Comparison of ENCODE assay signal across 1 cellular context in the genomic region with DNA sequence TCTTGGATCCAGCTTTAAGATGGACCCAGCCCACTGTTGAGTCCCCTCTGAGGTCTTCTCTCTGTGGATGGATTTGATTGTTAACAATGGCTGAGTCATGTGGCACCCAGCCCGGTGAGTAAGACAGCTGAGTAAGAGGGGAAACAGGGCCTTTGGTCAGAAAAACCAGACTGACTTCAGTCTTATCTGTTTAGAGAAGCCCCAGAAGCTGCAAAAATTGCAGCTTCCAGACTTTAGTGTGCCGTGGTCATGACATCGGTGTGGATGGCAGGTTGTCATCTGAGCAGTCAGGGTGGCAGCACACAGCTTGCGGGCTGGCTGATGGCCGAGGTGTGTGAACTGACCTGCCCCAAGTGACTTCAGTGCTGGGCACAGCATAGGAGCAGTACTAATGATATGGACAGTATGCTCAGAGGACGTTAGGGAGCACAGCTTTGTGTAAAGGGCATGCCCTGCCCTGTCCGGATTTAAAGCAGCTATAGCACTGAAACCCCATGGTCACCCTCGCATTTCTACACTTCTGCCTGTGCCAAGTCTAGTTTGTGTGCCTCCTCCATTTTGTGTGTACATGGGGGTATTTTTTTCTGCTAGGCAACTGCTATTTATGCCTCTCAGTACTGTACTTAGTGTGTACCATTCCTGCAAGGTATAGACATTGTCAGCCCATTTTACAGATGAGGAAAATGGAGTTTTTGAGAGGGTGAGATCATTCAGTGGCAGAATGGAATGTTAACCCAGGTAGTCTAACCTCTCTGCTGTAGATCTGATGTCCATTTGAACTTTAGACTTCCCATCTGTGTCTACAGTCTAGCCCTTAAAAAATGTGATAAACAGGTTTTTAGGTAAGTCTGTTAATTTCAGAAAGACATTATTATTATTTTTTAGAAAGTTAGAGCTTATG.
A peak's percentile ranks its signal among the peaks of the same experiment; 100 is the strongest.
TF ChIP-seq lines count a peak whose summit lies in the region.

No MANE protein-coding gene starts in this region.

TF ChIP-seq in HepG2, 621 proteins besides CTCF, POLR2A, EP300 and RAD21 (continued from another document and continues in another):
- 0 out of 2 replicates have a peak, but pooled peaks have one; percentile 15 for TF ChIP-seq POGZ (CRISPR knock-in tag; IDR thresholded peaks at IDR 0.05)
- TF ChIP-seq ZFP41 (CRISPR knock-in tag; IDR thresholded peaks at IDR 0.05; ENCODE audit: borderline replicate concordance) = no peak
- TF ChIP-seq JUNB (CRISPR knock-in tag; IDR thresholded peaks at IDR 0.05; ENCODE audit: borderline replicate concordance) = 0 out of 2 replicates have a peak, but pooled peaks have one; percentile 19
- no peak for TF ChIP-seq NBN (conservative IDR thresholded peaks at IDR 0.05)
- no peak for TF ChIP-seq ZNF616 (CRISPR knock-in tag; IDR thresholded peaks at IDR 0.05; ENCODE audit: low read depth)
- no peak for TF ChIP-seq CCAR2 (optimal IDR thresholded peaks at IDR 0.05; ENCODE audit: low read depth, low read length)
- no peak for TF ChIP-seq FIP1L1 (IDR thresholded peaks at IDR 0.05; ENCODE audit: borderline replicate concordance, insufficient read depth, low read depth, low read length)
- TF ChIP-seq NKX3-1 (CRISPR knock-in tag; IDR thresholded peaks at IDR 0.05) = no peak
- TF ChIP-seq, protein P1, sequence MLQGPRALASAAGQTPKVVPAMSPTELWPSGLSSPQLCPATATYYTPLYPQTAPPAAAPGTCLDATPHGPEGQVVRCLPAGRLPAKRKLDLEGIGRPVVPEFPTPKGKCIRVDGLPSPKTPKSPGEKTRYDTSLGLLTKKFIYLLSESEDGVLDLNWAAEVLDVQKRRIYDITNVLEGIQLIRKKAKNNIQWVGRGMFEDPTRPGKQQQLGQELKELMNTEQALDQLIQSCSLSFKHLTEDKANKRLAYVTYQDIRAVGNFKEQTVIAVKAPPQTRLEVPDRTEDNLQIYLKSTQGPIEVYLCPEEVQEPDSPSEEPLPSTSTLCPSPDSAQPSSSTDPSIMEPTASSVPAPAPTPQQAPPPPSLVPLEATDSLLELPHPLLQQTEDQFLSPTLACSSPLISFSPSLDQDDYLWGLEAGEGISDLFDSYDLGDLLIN (CRISPR knock-in tag; IDR thresholded peaks at IDR 0.05; ENCODE audit: borderline replicate concordance) = no peak
- TF ChIP-seq, protein P2, sequence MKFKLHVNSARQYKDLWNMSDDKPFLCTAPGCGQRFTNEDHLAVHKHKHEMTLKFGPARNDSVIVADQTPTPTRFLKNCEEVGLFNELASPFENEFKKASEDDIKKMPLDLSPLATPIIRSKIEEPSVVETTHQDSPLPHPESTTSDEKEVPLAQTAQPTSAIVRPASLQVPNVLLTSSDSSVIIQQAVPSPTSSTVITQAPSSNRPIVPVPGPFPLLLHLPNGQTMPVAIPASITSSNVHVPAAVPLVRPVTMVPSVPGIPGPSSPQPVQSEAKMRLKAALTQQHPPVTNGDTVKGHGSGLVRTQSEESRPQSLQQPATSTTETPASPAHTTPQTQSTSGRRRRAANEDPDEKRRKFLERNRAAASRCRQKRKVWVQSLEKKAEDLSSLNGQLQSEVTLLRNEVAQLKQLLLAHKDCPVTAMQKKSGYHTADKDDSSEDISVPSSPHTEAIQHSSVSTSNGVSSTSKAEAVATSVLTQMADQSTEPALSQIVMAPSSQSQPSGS (CRISPR knock-in tag; IDR thresholded peaks at IDR 0.05) = peak; percentile 55; the same call in 1 of the 2 replicates
- TF ChIP-seq SAP130 (CRISPR knock-in tag; IDR thresholded peaks at IDR 0.05; ENCODE audit: low read depth) = peak; percentile 79
- no peak for TF ChIP-seq MEF2D (CRISPR knock-in tag; IDR thresholded peaks at IDR 0.05)
- TF ChIP-seq, protein P3, sequence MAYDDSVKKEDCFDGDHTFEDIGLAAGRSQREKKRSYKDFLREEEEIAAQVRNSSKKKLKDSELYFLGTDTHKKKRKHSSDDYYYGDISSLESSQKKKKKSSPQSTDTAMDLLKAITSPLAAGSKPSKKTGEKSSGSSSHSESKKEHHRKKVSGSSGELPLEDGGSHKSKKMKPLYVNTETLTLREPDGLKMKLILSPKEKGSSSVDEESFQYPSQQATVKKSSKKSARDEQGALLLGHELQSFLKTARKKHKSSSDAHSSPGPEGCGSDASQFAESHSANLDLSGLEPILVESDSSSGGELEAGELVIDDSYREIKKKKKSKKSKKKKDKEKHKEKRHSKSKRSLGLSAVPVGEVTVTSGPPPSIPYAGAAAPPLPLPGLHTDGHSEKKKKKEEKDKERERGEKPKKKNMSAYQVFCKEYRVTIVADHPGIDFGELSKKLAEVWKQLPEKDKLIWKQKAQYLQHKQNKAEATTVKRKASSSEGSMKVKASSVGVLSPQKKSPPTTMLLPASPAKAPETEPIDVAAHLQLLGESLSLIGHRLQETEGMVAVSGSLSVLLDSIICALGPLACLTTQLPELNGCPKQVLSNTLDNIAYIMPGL (CRISPR knock-in tag; IDR thresholded peaks at IDR 0.05; ENCODE audit: borderline replicate concordance in 1 of 2, low read depth in 1 of 2) = no peak; a peak in 1 of 4 replicates
- no peak for TF ChIP-seq KMT2A (CRISPR knock-in tag; IDR thresholded peaks at IDR 0.05)
- TF ChIP-seq, protein P4, sequence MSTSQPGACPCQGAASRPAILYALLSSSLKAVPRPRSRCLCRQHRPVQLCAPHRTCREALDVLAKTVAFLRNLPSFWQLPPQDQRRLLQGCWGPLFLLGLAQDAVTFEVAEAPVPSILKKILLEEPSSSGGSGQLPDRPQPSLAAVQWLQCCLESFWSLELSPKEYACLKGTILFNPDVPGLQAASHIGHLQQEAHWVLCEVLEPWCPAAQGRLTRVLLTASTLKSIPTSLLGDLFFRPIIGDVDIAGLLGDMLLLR (CRISPR knock-in tag; IDR thresholded peaks at IDR 0.05) = no peak
- TF ChIP-seq MNT (IDR thresholded peaks at IDR 0.05) = no peak
- TF ChIP-seq RARA (CRISPR knock-in tag; IDR thresholded peaks at IDR 0.05) = peak; percentile 50
- no peak for TF ChIP-seq ZNF180 (CRISPR knock-in tag; IDR thresholded peaks at IDR 0.05; ENCODE audit: borderline replicate concordance, low read depth)
- TF ChIP-seq ZNF10 (CRISPR knock-in tag; IDR thresholded peaks at IDR 0.05; ENCODE audit: borderline replicate concordance, low read depth) = no peak
- TF ChIP-seq, protein P5, sequence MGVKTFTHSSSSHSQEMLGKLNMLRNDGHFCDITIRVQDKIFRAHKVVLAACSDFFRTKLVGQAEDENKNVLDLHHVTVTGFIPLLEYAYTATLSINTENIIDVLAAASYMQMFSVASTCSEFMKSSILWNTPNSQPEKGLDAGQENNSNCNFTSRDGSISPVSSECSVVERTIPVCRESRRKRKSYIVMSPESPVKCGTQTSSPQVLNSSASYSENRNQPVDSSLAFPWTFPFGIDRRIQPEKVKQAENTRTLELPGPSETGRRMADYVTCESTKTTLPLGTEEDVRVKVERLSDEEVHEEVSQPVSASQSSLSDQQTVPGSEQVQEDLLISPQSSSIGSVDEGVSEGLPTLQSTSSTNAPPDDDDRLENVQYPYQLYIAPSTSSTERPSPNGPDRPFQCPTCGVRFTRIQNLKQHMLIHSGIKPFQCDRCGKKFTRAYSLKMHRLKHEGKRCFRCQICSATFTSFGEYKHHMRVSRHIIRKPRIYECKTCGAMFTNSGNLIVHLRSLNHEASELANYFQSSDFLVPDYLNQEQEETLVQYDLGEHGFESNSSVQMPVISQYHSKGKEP (CRISPR knock-in tag; IDR thresholded peaks at IDR 0.05) = no peak
- no peak for TF ChIP-seq BORCS8-MEF2B (CRISPR knock-in tag; IDR thresholded peaks at IDR 0.05)
- peak; percentile 61 for TF ChIP-seq HNF4A (CRISPR knock-in tag; IDR thresholded peaks at IDR 0.05)
- no peak for TF ChIP-seq SUZ12 (IDR thresholded peaks at IDR 0.05; ENCODE audit: low read depth, low read length)
- peak; percentile 48 for TF ChIP-seq TBX2 (CRISPR knock-in tag; IDR thresholded peaks at IDR 0.05; ENCODE audit: borderline replicate concordance)
- TF ChIP-seq ZFP37 (CRISPR knock-in tag; IDR thresholded peaks at IDR 0.05; ENCODE audit: borderline replicate concordance) = no peak
- no peak for TF ChIP-seq SNRNP70 (IDR thresholded peaks at IDR 0.05; ENCODE audit: low read depth, low read length)
- no peak for TF ChIP-seq FOXM1 (CRISPR knock-in tag; IDR thresholded peaks at IDR 0.05)
- TF ChIP-seq ZKSCAN8 (CRISPR knock-in tag; IDR thresholded peaks at IDR 0.05; ENCODE audit: borderline replicate concordance) = no peak
- no peak for TF ChIP-seq KAT7 (CRISPR knock-in tag; IDR thresholded peaks at IDR 0.05; ENCODE audit: borderline replicate concordance)
- no peak for TF ChIP-seq ZNF160 (CRISPR knock-in tag; IDR thresholded peaks at IDR 0.05)
- TF ChIP-seq ZNF513 (CRISPR knock-in tag; conservative IDR thresholded peaks at IDR 0.05) = no peak
- peak; percentile 98 for TF ChIP-seq CHD4 (IDR thresholded peaks at IDR 0.05; ENCODE audit: borderline replicate concordance, low read length)
- TF ChIP-seq ZNF329 (CRISPR knock-in tag; IDR thresholded peaks at IDR 0.05; ENCODE audit: low read depth) = no peak
- peak; percentile 50; the same call in 1 of the 2 replicates for TF ChIP-seq MAFF (IDR thresholded peaks at IDR 0.05; ENCODE audit: low read depth, low read length)
- peak; percentile 70; the same call in 1 of the 2 replicates for TF ChIP-seq ATF3 (CRISPR knock-in tag; IDR thresholded peaks at IDR 0.05)
- TF ChIP-seq KLF16 (CRISPR knock-in tag; IDR thresholded peaks at IDR 0.05) = no peak
- TF ChIP-seq ZNF816 (CRISPR knock-in tag; IDR thresholded peaks at IDR 0.05; ENCODE audit: borderline replicate concordance) = peak; percentile 63; the same call in 1 of the 2 replicates
- TF ChIP-seq ZNF317 (CRISPR knock-in tag; IDR thresholded peaks at IDR 0.05) = peak; percentile 54; the same call in 1 of the 2 replicates
- TF ChIP-seq MYNN (CRISPR knock-in tag; IDR thresholded peaks at IDR 0.05; ENCODE audit: low read depth) = no peak
- peak; percentile 10 to 29; a peak in 1 of 4 replicates for TF ChIP-seq MAFK (conservative IDR thresholded peaks at IDR 0.05 in 1 of 2, IDR thresholded peaks at IDR 0.05 in 1 of 2; ENCODE audit: low read length in 2 of 2)
- no peak for TF ChIP-seq LCORL (IDR thresholded peaks at IDR 0.05)
- TF ChIP-seq LCORL (CRISPR knock-in tag; IDR thresholded peaks at IDR 0.05) = peak; percentile 21; the same call in 1 of the 2 replicates
- no peak for TF ChIP-seq ZNF576 (CRISPR knock-in tag; IDR thresholded peaks at IDR 0.05)
- no peak for TF ChIP-seq GATA4 (IDR thresholded peaks at IDR 0.05; ENCODE audit: borderline replicate concordance, low read depth)
- no peak for TF ChIP-seq HNRNPUL1 (IDR thresholded peaks at IDR 0.05; ENCODE audit: low read depth, low read length)
- peak; percentile 96 for TF ChIP-seq ADNP (CRISPR knock-in tag; IDR thresholded peaks at IDR 0.05)
- no peak for TF ChIP-seq DZIP1 (CRISPR knock-in tag; IDR thresholded peaks at IDR 0.05)
- TF ChIP-seq ZNF605 (CRISPR knock-in tag; IDR thresholded peaks at IDR 0.05) = peak; percentile 28; the same call in 1 of the 2 replicates
